In the genomic region with DNA sequence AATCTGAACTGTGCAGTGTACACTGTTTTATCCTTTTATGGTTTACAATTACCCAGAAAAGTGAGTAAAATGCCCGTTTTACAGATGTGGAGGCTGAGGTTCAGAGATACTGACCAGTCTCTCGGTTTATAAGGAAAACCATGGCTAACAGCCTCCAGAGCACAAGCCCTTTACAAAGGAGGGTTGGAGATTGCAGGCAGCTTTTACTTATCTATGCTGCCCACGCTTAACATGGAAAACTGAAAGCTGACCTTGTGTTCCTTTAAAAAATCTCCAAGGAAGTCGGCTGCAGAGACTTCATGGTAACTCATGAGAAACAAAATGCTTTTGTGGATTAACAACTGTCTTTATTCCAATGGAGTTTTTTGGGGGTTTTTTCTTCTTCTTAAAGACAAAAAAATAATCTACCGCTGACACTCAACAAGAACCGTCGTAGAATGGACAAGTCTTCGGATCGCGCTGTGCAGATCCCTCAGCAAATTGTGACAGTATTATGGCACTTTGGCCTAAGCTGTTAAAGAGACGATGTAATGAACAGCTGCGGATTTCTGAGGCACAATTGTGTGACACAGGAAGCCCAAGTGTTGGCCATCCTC, we compare ENCODE assay signal across 1 cellular context.
TF ChIP-seq lines count a peak whose summit lies in the region.

No MANE protein-coding gene starts in this region.

TF ChIP-seq in HepG2, 621 proteins besides CTCF, POLR2A, EP300 and RAD21 (continued from another document):
- TF ChIP-seq, protein P1, sequence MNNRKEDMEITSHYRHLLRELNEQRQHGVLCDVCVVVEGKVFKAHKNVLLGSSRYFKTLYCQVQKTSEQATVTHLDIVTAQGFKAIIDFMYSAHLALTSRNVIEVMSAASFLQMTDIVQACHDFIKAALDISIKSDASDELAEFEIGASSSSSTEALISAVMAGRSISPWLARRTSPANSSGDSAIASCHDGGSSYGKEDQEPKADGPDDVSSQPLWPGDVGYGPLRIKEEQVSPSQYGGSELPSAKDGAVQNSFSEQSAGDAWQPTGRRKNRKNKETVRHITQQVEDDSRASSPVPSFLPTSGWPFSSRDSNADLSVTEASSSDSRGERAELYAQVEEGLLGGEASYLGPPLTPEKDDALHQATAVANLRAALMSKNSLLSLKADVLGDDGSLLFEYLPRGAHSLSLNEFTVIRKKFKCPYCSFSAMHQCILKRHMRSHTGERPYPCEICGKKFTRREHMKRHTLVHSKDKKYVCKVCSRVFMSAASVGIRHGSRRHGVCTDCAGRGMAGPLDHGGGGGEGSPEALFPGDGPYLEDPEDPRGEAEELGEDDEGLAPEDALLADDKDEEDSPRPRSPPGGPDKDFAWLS (CRISPR knock-in tag; IDR thresholded peaks at IDR 0.05; ENCODE audit: borderline replicate concordance): no peak
- TF ChIP-seq ZNF224 (CRISPR knock-in tag; IDR thresholded peaks at IDR 0.05): no peak
- TF ChIP-seq PRPF4 (IDR thresholded peaks at IDR 0.05; ENCODE audit: low read depth, low read length, poor library complexity, severe bottlenecking): no peak
- no peak for TF ChIP-seq RXRB (CRISPR knock-in tag; IDR thresholded peaks at IDR 0.05; ENCODE audit: borderline replicate concordance)
- no peak for TF ChIP-seq ZNF552 (CRISPR knock-in tag; IDR thresholded peaks at IDR 0.05; ENCODE audit: borderline replicate concordance)
- peak; percentile 79 for TF ChIP-seq ZMYM3 (CRISPR knock-in tag; IDR thresholded peaks at IDR 0.05)
- no peak for TF ChIP-seq FOXA3 (CRISPR knock-in tag; IDR thresholded peaks at IDR 0.05)
- no peak for TF ChIP-seq GATA4 (IDR thresholded peaks at IDR 0.05; ENCODE audit: borderline replicate concordance, low read depth)
- TF ChIP-seq CCAR2 (optimal IDR thresholded peaks at IDR 0.05; ENCODE audit: low read depth, low read length): no peak
- TF ChIP-seq RFXANK (CRISPR knock-in tag; IDR thresholded peaks at IDR 0.05): no peak
- no peak for TF ChIP-seq ZNF772 (CRISPR knock-in tag; IDR thresholded peaks at IDR 0.05)
- 0 out of 4 replicates have a peak, but pooled peaks of 1 of the 2 experiments have one; percentile 20 for TF ChIP-seq NR2F1 (CRISPR knock-in tag; IDR thresholded peaks at IDR 0.05)
- 0 out of 2 replicates have a peak, but pooled peaks have one; percentile 3 for TF ChIP-seq ZNF841 (CRISPR knock-in tag; IDR thresholded peaks at IDR 0.05; ENCODE audit: borderline replicate concordance)
- TF ChIP-seq ZNF251 (CRISPR knock-in tag; IDR thresholded peaks at IDR 0.05): no peak
- TF ChIP-seq KMT2B (CRISPR knock-in tag; IDR thresholded peaks at IDR 0.05): no peak
- TF ChIP-seq SNAI1 (CRISPR knock-in tag; IDR thresholded peaks at IDR 0.05; ENCODE audit: borderline replicate concordance): 0 out of 2 replicates have a peak, but pooled peaks have one; percentile 26
- TF ChIP-seq CREM (IDR thresholded peaks at IDR 0.05): no peak
- TF ChIP-seq CREM (CRISPR knock-in tag; IDR thresholded peaks at IDR 0.05): no peak
- TF ChIP-seq ZNF460 (CRISPR knock-in tag; IDR thresholded peaks at IDR 0.05; ENCODE audit: borderline replicate concordance): no peak
- no peak for TF ChIP-seq MIER3 (CRISPR knock-in tag; IDR thresholded peaks at IDR 0.05; ENCODE audit: borderline replicate concordance)
- TF ChIP-seq NR2F6 (IDR thresholded peaks at IDR 0.05): 0 out of 2 replicates have a peak, but pooled peaks have one; percentile 8
- no peak for TF ChIP-seq NR2F6 (CRISPR knock-in tag; IDR thresholded peaks at IDR 0.05)
- TF ChIP-seq CHD4 (IDR thresholded peaks at IDR 0.05; ENCODE audit: borderline replicate concordance, low read length): peak; percentile 87
- TF ChIP-seq, protein P2, sequence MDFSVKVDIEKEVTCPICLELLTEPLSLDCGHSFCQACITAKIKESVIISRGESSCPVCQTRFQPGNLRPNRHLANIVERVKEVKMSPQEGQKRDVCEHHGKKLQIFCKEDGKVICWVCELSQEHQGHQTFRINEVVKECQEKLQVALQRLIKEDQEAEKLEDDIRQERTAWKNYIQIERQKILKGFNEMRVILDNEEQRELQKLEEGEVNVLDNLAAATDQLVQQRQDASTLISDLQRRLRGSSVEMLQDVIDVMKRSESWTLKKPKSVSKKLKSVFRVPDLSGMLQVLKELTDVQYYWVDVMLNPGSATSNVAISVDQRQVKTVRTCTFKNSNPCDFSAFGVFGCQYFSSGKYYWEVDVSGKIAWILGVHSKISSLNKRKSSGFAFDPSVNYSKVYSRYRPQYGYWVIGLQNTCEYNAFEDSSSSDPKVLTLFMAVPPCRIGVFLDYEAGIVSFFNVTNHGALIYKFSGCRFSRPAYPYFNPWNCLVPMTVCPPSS (IDR thresholded peaks at IDR 0.05): no peak
- TF ChIP-seq MED1 (CRISPR knock-in tag; IDR thresholded peaks at IDR 0.05): no peak
- no peak for TF ChIP-seq ZNF562 (CRISPR knock-in tag; IDR thresholded peaks at IDR 0.05; ENCODE audit: borderline replicate concordance)
- TF ChIP-seq JUN (CRISPR knock-in tag; IDR thresholded peaks at IDR 0.05): no peak
- TF ChIP-seq MTF1 (CRISPR knock-in tag; IDR thresholded peaks at IDR 0.05): no peak
- TF ChIP-seq, protein P3, sequence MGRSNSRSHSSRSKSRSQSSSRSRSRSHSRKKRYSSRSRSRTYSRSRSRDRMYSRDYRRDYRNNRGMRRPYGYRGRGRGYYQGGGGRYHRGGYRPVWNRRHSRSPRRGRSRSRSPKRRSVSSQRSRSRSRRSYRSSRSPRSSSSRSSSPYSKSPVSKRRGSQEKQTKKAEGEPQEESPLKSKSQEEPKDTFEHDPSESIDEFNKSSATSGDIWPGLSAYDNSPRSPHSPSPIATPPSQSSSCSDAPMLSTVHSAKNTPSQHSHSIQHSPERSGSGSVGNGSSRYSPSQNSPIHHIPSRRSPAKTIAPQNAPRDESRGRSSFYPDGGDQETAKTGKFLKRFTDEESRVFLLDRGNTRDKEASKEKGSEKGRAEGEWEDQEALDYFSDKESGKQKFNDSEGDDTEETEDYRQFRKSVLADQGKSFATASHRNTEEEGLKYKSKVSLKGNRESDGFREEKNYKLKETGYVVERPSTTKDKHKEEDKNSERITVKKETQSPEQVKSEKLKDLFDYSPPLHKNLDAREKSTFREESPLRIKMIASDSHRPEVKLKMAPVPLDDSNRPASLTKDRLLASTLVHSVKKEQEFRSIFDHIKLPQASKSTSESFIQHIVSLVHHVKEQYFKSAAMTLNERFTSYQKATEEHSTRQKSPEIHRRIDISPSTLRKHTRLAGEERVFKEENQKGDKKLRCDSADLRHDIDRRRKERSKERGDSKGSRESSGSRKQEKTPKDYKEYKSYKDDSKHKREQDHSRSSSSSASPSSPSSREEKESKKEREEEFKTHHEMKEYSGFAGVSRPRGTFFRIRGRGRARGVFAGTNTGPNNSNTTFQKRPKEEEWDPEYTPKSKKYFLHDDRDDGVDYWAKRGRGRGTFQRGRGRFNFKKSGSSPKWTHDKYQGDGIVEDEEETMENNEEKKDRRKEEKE (IDR thresholded peaks at IDR 0.05): no peak
- no peak for TF ChIP-seq GATAD1 (CRISPR knock-in tag; IDR thresholded peaks at IDR 0.05)
- no peak for TF ChIP-seq BRCA1 (CRISPR knock-in tag; IDR thresholded peaks at IDR 0.05)
- no peak for TF ChIP-seq ZNF713 (CRISPR knock-in tag; IDR thresholded peaks at IDR 0.05)
- TF ChIP-seq, protein P4, sequence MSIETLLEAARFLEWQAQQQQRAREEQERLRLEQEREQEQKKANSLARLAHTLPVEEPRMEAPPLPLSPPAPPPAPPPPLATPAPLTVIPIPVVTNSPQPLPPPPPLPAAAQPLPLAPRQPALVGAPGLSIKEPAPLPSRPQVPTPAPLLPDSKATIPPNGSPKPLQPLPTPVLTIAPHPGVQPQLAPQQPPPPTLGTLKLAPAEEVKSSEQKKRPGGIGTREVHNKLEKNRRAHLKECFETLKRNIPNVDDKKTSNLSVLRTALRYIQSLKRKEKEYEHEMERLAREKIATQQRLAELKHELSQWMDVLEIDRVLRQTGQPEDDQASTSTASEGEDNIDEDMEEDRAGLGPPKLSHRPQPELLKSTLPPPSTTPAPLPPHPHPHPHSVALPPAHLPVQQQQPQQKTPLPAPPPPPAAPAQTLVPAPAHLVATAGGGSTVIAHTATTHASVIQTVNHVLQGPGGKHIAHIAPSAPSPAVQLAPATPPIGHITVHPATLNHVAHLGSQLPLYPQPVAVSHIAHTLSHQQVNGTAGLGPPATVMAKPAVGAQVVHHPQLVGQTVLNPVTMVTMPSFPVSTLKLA (IDR thresholded peaks at IDR 0.05): no peak
- no peak for TF ChIP-seq THYN1 (CRISPR knock-in tag; IDR thresholded peaks at IDR 0.05; ENCODE audit: borderline replicate concordance, low read depth)
- no peak for TF ChIP-seq KDM4B (CRISPR knock-in tag; IDR thresholded peaks at IDR 0.05)
- 0 out of 2 replicates have a peak, but pooled peaks have one; percentile 38 for TF ChIP-seq ATF1 (CRISPR knock-in tag; IDR thresholded peaks at IDR 0.05)
- TF ChIP-seq ZNF367 (CRISPR knock-in tag; IDR thresholded peaks at IDR 0.05; ENCODE audit: borderline replicate concordance): no peak
- TF ChIP-seq KDM1A (CRISPR knock-in tag; IDR thresholded peaks at IDR 0.05): 0 out of 2 replicates have a peak, but pooled peaks have one; percentile 78
- TF ChIP-seq FOXP1 (IDR thresholded peaks at IDR 0.05): no peak
- TF ChIP-seq FOXP1 (CRISPR knock-in tag; IDR thresholded peaks at IDR 0.05): no peak
- TF ChIP-seq, protein P5, sequence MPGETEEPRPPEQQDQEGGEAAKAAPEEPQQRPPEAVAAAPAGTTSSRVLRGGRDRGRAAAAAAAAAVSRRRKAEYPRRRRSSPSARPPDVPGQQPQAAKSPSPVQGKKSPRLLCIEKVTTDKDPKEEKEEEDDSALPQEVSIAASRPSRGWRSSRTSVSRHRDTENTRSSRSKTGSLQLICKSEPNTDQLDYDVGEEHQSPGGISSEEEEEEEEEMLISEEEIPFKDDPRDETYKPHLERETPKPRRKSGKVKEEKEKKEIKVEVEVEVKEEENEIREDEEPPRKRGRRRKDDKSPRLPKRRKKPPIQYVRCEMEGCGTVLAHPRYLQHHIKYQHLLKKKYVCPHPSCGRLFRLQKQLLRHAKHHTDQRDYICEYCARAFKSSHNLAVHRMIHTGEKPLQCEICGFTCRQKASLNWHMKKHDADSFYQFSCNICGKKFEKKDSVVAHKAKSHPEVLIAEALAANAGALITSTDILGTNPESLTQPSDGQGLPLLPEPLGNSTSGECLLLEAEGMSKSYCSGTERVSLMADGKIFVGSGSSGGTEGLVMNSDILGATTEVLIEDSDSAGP (CRISPR knock-in tag; IDR thresholded peaks at IDR 0.05; ENCODE audit: borderline replicate concordance): no peak
- TF ChIP-seq ZNF530 (CRISPR knock-in tag; IDR thresholded peaks at IDR 0.05; ENCODE audit: low read depth): 0 out of 2 replicates have a peak, but pooled peaks have one; percentile 37
- TF ChIP-seq ZC3H4 (CRISPR knock-in tag; IDR thresholded peaks at IDR 0.05; ENCODE audit: borderline replicate concordance): no peak
- no peak for TF ChIP-seq NCOA2 (CRISPR knock-in tag; IDR thresholded peaks at IDR 0.05)
- peak; percentile 95 for TF ChIP-seq ZNF629 (CRISPR knock-in tag; conservative IDR thresholded peaks at IDR 0.05)
- TF ChIP-seq, protein P6, sequence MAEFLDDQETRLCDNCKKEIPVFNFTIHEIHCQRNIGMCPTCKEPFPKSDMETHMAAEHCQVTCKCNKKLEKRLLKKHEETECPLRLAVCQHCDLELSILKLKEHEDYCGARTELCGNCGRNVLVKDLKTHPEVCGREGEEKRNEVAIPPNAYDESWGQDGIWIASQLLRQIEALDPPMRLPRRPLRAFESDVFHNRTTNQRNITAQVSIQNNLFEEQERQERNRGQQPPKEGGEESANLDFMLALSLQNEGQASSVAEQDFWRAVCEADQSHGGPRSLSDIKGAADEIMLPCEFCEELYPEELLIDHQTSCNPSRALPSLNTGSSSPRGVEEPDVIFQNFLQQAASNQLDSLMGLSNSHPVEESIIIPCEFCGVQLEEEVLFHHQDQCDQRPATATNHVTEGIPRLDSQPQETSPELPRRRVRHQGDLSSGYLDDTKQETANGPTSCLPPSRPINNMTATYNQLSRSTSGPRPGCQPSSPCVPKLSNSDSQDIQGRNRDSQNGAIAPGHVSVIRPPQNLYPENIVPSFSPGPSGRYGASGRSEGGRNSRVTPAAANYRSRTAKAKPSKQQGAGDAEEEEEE (CRISPR knock-in tag; IDR thresholded peaks at IDR 0.05; ENCODE audit: borderline replicate concordance): no peak
- no peak for TF ChIP-seq GTF3A (CRISPR knock-in tag; conservative IDR thresholded peaks at IDR 0.05)
- no peak for TF ChIP-seq YY1 (IDR thresholded peaks at IDR 0.05; ENCODE audit: insufficient read depth, insufficient replicate concordance, low read depth, low read length)
- TF ChIP-seq ZNF557 (CRISPR knock-in tag; IDR thresholded peaks at IDR 0.05): no peak
- no peak for TF ChIP-seq SAFB2 (CRISPR knock-in tag; IDR thresholded peaks at IDR 0.05; ENCODE audit: borderline replicate concordance, low read depth)
- TF ChIP-seq ZNF30 (CRISPR knock-in tag; IDR thresholded peaks at IDR 0.05): no peak
- TF ChIP-seq PRMT3 (CRISPR knock-in tag; IDR thresholded peaks at IDR 0.05; ENCODE audit: borderline replicate concordance, low read depth): no peak
- TF ChIP-seq DR1 (CRISPR knock-in tag; IDR thresholded peaks at IDR 0.05): no peak
